1 cellular context compared by ENCODE assay signal in genomic region chr11:8080674-8081590, GRCh38.
TF ChIP-seq lines count a peak whose summit lies in the region.

Gene TUB (plus strand): TSS chr11:8081211. CDS start chr11:8081511, 300 bp downstream.

TF ChIP-seq in HEK293, 187 proteins besides CTCF, POLR2A, EP300 and RAD21 (continued from another document and continues in another):
- TF ChIP-seq ZNF426 (tag by site-specific recombination; IDR thresholded peaks at IDR 0.05) (no peak), ZNF623 (tag by site-specific recombination; IDR thresholded peaks at IDR 0.05) (no peak), ZNF202 (tag by site-specific recombination; IDR thresholded peaks at IDR 0.05; ENCODE audit: borderline replicate concordance) (no peak), ZNF211 (tag by site-specific recombination; IDR thresholded peaks at IDR 0.05; ENCODE audit: low read depth) (no peak), ZSCAN23 (tag by site-specific recombination; IDR thresholded peaks at IDR 0.05) (no peak), ZNF501 (tag by site-specific recombination; IDR thresholded peaks at IDR 0.05) (0 out of 2 replicates have a peak, but pooled peaks have one; percentile 54), ZNF580 (tag by site-specific recombination; IDR thresholded peaks at IDR 0.05) (no peak), ZNF544 (tag by site-specific recombination; IDR thresholded peaks at IDR 0.05) (no peak), ZNF114 (tag by site-specific recombination; IDR thresholded peaks at IDR 0.05) (no peak), ZNF24 (tag by site-specific recombination; IDR thresholded peaks at IDR 0.05) (no peak), IKZF3 (tag by site-specific recombination; IDR thresholded peaks at IDR 0.05) (no peak), ZNF624 (tag by site-specific recombination; IDR thresholded peaks at IDR 0.05) (no peak), ZNF664 (tag by site-specific recombination; IDR thresholded peaks at IDR 0.05) (no peak), ZNF132 (tag by site-specific recombination; IDR thresholded peaks at IDR 0.05; ENCODE audit: borderline replicate concordance) (no peak), ZNF350 (tag by site-specific recombination; IDR thresholded peaks at IDR 0.05) (no peak), MEIS1 (CRISPR knock-in tag; IDR thresholded peaks at IDR 0.05; ENCODE audit: borderline replicate concordance) (no peak), ZNF398 (tag by site-specific recombination; IDR thresholded peaks at IDR 0.05) (peak; percentile 58), GLIS1 (tag by site-specific recombination; IDR thresholded peaks at IDR 0.05) (0 out of 2 replicates have a peak, but pooled peaks have one; percentile 18), HOXA7 (CRISPR knock-in tag; IDR thresholded peaks at IDR 0.05; ENCODE audit: borderline replicate concordance) (no peak), ZFHX2 (tag by site-specific recombination; conservative IDR thresholded peaks at IDR 0.05) (peak; percentile 77), ZNF266 (tag by site-specific recombination; IDR thresholded peaks at IDR 0.05; ENCODE audit: low read depth) (no peak), ZNF521 (tag by site-specific recombination; IDR thresholded peaks at IDR 0.05) (no peak), ZNF112 (tag by site-specific recombination; IDR thresholded peaks at IDR 0.05) (no peak), PRDM1 (tag by site-specific recombination; IDR thresholded peaks at IDR 0.05) (no peak), ZNF274 (IDR thresholded peaks at IDR 0.05; ENCODE audit: low read length) (no peak), ZNF274 (tag by site-specific recombination; IDR thresholded peaks at IDR 0.05; ENCODE audit: borderline replicate concordance) (no peak), ZNF184 (tag by site-specific recombination; IDR thresholded peaks at IDR 0.05) (no peak), ZNF830 (tag by site-specific recombination; IDR thresholded peaks at IDR 0.05; ENCODE audit: low read depth) (no peak), ZNF692 (tag by site-specific recombination; IDR thresholded peaks at IDR 0.05) (no peak), ZBTB8A (tag by site-specific recombination; IDR thresholded peaks at IDR 0.05) (no peak), ZNF341 (tag by site-specific recombination; IDR thresholded peaks at IDR 0.05; ENCODE audit: low read depth) (no peak), KLF1 (tag by site-specific recombination; IDR thresholded peaks at IDR 0.05) (no peak), ZNF48 (tag by site-specific recombination; IDR thresholded peaks at IDR 0.05) (no peak), TRIM28 (IDR thresholded peaks at IDR 0.05; ENCODE audit: borderline replicate concordance, low read length) (no peak), ZNF155 (tag by site-specific recombination; IDR thresholded peaks at IDR 0.05) (no peak), ZEB2 (tag by site-specific recombination; IDR thresholded peaks at IDR 0.05) (peak; percentile 62), EGR2 (tag by site-specific recombination; IDR thresholded peaks at IDR 0.05; ENCODE audit: low read depth) (0 out of 2 replicates have a peak, but pooled peaks have one; percentile 38), ZFP3 (tag by site-specific recombination; IDR thresholded peaks at IDR 0.05; ENCODE audit: low read depth) (no peak), SP3 (tag by site-specific recombination; IDR thresholded peaks at IDR 0.05) (peak; percentile 71), ZNF585B (tag by site-specific recombination; IDR thresholded peaks at IDR 0.05) (no peak), ZNF423 (tag by site-specific recombination; IDR thresholded peaks at IDR 0.05) (no peak), ZNF157 (tag by site-specific recombination; IDR thresholded peaks at IDR 0.05) (no peak), SP7 (tag by site-specific recombination; IDR thresholded peaks at IDR 0.05) (peak; percentile 52; the same call in 1 of the 2 replicates), ZNF660 (tag by site-specific recombination; IDR thresholded peaks at IDR 0.05) (no peak), PRDM6 (tag by site-specific recombination; IDR thresholded peaks at IDR 0.05) (no peak), ZNF654 (tag by site-specific recombination; IDR thresholded peaks at IDR 0.05; ENCODE audit: low read depth) (no peak), ZNF791 (tag by site-specific recombination; IDR thresholded peaks at IDR 0.05) (no peak)
- TF ChIP-seq, protein P1, sequence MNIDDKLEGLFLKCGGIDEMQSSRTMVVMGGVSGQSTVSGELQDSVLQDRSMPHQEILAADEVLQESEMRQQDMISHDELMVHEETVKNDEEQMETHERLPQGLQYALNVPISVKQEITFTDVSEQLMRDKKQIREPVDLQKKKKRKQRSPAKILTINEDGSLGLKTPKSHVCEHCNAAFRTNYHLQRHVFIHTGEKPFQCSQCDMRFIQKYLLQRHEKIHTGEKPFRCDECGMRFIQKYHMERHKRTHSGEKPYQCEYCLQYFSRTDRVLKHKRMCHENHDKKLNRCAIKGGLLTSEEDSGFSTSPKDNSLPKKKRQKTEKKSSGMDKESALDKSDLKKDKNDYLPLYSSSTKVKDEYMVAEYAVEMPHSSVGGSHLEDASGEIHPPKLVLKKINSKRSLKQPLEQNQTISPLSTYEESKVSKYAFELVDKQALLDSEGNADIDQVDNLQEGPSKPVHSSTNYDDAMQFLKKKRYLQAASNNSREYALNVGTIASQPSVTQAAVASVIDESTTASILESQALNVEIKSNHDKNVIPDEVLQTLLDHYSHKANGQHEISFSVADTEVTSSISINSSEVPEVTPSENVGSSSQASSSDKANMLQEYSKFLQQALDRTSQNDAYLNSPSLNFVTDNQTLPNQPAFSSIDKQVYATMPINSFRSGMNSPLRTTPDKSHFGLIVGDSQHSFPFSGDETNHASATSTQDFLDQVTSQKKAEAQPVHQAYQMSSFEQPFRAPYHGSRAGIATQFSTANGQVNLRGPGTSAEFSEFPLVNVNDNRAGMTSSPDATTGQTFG (tag by site-specific recombination; IDR thresholded peaks at IDR 0.05; ENCODE audit: borderline replicate concordance) = no peak
- TF ChIP-seq, protein P2, sequence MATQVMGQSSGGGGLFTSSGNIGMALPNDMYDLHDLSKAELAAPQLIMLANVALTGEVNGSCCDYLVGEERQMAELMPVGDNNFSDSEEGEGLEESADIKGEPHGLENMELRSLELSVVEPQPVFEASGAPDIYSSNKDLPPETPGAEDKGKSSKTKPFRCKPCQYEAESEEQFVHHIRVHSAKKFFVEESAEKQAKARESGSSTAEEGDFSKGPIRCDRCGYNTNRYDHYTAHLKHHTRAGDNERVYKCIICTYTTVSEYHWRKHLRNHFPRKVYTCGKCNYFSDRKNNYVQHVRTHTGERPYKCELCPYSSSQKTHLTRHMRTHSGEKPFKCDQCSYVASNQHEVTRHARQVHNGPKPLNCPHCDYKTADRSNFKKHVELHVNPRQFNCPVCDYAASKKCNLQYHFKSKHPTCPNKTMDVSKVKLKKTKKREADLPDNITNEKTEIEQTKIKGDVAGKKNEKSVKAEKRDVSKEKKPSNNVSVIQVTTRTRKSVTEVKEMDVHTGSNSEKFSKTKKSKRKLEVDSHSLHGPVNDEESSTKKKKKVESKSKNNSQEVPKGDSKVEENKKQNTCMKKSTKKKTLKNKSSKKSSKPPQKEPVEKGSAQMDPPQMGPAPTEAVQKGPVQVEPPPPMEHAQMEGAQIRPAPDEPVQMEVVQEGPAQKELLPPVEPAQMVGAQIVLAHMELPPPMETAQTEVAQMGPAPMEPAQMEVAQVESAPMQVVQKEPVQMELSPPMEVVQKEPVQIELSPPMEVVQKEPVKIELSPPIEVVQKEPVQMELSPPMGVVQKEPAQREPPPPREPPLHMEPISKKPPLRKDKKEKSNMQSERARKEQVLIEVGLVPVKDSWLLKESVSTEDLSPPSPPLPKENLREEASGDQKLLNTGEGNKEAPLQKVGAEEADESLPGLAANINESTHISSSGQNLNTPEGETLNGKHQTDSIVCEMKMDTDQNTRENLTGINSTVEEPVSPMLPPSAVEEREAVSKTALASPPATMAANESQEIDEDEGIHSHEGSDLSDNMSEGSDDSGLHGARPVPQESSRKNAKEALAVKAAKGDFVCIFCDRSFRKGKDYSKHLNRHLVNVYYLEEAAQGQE (tag by site-specific recombination; IDR thresholded peaks at IDR 0.05) = no peak
- TF ChIP-seq, protein P3, sequence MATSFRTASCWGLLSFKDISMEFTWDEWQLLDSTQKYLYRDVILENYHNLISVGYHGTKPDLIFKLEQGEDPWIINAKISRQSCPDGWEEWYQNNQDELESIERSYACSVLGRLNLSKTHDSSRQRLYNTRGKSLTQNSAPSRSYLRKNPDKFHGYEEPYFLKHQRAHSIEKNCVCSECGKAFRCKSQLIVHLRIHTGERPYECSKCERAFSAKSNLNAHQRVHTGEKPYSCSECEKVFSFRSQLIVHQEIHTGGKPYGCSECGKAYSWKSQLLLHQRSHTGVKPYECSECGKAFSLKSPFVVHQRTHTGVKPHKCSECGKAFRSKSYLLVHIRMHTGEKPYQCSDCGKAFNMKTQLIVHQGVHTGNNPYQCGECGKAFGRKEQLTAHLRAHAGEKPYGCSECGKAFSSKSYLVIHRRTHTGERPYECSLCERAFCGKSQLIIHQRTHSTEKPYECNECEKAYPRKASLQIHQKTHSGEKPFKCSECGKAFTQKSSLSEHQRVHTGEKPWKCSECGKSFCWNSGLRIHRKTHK (tag by site-specific recombination; IDR thresholded peaks at IDR 0.05) = no peak
- TF ChIP-seq, protein P4, sequence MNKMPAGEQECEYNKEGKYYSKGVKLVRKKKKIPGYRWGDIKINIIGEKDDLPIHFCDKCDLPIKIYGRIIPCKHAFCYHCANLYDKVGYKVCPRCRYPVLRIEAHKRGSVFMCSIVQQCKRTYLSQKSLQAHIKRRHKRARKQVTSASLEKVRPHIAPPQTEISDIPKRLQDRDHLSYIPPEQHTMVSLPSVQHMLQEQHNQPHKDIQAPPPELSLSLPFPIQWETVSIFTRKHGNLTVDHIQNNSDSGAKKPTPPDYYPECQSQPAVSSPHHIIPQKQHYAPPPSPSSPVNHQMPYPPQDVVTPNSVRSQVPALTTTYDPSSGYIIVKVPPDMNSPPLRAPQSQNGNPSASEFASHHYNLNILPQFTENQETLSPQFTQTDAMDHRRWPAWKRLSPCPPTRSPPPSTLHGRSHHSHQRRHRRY (tag by site-specific recombination; IDR thresholded peaks at IDR 0.05) = no peak
- TF ChIP-seq, protein P5, sequence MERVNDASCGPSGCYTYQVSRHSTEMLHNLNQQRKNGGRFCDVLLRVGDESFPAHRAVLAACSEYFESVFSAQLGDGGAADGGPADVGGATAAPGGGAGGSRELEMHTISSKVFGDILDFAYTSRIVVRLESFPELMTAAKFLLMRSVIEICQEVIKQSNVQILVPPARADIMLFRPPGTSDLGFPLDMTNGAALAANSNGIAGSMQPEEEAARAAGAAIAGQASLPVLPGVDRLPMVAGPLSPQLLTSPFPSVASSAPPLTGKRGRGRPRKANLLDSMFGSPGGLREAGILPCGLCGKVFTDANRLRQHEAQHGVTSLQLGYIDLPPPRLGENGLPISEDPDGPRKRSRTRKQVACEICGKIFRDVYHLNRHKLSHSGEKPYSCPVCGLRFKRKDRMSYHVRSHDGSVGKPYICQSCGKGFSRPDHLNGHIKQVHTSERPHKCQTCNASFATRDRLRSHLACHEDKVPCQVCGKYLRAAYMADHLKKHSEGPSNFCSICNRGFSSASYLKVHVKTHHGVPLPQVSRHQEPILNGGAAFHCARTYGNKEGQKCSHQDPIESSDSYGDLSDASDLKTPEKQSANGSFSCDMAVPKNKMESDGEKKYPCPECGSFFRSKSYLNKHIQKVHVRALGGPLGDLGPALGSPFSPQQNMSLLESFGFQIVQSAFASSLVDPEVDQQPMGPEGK (tag by site-specific recombination; IDR thresholded peaks at IDR 0.05) = peak; percentile 47; the same call in 1 of the 2 replicates
- TF ChIP-seq, protein P6, sequence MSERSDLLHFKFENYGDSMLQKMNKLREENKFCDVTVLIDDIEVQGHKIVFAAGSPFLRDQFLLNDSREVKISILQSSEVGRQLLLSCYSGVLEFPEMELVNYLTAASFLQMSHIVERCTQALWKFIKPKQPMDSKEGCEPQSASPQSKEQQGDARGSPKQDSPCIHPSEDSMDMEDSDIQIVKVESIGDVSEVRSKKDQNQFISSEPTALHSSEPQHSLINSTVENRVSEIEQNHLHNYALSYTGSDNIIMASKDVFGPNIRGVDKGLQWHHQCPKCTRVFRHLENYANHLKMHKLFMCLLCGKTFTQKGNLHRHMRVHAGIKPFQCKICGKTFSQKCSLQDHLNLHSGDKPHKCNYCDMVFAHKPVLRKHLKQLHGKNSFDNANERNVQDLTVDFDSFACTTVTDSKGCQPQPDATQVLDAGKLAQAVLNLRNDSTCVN (tag by site-specific recombination; optimal IDR thresholded peaks at IDR 0.05) = peak; percentile 52
